Comparison of ENCODE assay signal across 1 cellular context in genomic region chr19:39125199-39125553, GRCh38.
TF ChIP-seq lines count a peak whose summit lies in the region.

No MANE protein-coding gene starts in this region.

TF ChIP-seq in IMR-90, 13 proteins besides CTCF, POLR2A, EP300 and RAD21 (continued from another document):
- no peak for TF ChIP-seq FOS (IDR thresholded peaks at IDR 0.05; ENCODE audit: low read depth, low read length)
TF ChIP-seq in IMR-90: peak in this region for 0.
